5 cellular contexts compared by ENCODE assay signal in genomic region chr9:20904995-20905394, GRCh38.
"Had no signal": no experiment of that assay in that cellular context is flagged by ENCODE, and none has a peak within 500 bp of the region (broad histone marks: within the 10 kb centered on the region; RNA-seq: fewer than 3 reads in every experiment).

No MANE protein-coding gene starts in this region.

- H2AFZ ChIP-seq: GM23338 had no signal

- ATAC-seq: GM23338, K562 had no signal

- H3K4me2 ChIP-seq: GM23338 had no signal

- H3K4me3 ChIP-seq: GM23338, K562 had no signal

- DNase-seq: H9, HCEC 1CT, IMR-90 had no signal
